ENCODE assay signal across 1 cellular context in genomic region chr7:35760082-35760770, GRCh38.
TF ChIP-seq lines count a peak whose summit lies in the region.

No MANE protein-coding gene starts in this region.

TF ChIP-seq in IMR-90, 13 proteins besides CTCF, POLR2A, EP300 and RAD21 (continued from another document):
- TF ChIP-seq USF2 (IDR thresholded peaks at IDR 0.05; ENCODE audit: low read depth, low read length) (no peak), MAZ (IDR thresholded peaks at IDR 0.05; ENCODE audit: borderline replicate concordance, low read depth, low read length) (no peak), CEBPB (IDR thresholded peaks at IDR 0.05; ENCODE audit: low read depth, low read length) (no peak), SMC3 (IDR thresholded peaks at IDR 0.05; ENCODE audit: low read depth, low read length) (no peak), CHD1 (IDR thresholded peaks at IDR 0.05; ENCODE audit: low read depth, low read length) (no peak), BHLHE40 (IDR thresholded peaks at IDR 0.05; ENCODE audit: low read depth, low read length) (no peak), RFX5 (IDR thresholded peaks at IDR 0.05; ENCODE audit: low read depth, low read length) (no peak), NFE2L2 (IDR thresholded peaks at IDR 0.05; ENCODE audit: low read depth, low read length) (no peak)
